2 cellular contexts compared by ENCODE assay signal in genomic region chr1:22824975-22825374, GRCh38.
TF ChIP-seq lines count a peak whose summit lies in the region.

No MANE protein-coding gene starts in this region.

TF ChIP-seq in SK-N-SH, 30 proteins besides CTCF, POLR2A, EP300 and RAD21 (continued from another document):
- TF ChIP-seq ZBTB33 (IDR thresholded peaks at IDR 0.05; ENCODE audit: borderline replicate concordance, low read depth) (no peak), USF2 (IDR thresholded peaks at IDR 0.05; ENCODE audit: borderline replicate concordance, low read depth, low read length) (no peak)

TF ChIP-seq in SK-N-SH treated with all-trans-retinoic acid at 6 μM for 48 hours, 23 proteins besides CTCF, POLR2A, EP300 and RAD21 (continued from another document):
- TF ChIP-seq CSRNP3 (CRISPR knock-in tag; IDR thresholded peaks at IDR 0.05): no peak
- TF ChIP-seq TOX (CRISPR knock-in tag; IDR thresholded peaks at IDR 0.05; ENCODE audit: borderline replicate concordance): no peak
- TF ChIP-seq CSDC2 (CRISPR knock-in tag; IDR thresholded peaks at IDR 0.05): no peak
- no peak for TF ChIP-seq PATZ1 (CRISPR knock-in tag; IDR thresholded peaks at IDR 0.05; ENCODE audit: borderline replicate concordance)
- TF ChIP-seq SNAI2 (CRISPR knock-in tag; IDR thresholded peaks at IDR 0.05): no peak
- TF ChIP-seq POU6F1 (CRISPR knock-in tag; IDR thresholded peaks at IDR 0.05; ENCODE audit: borderline replicate concordance, low read depth): no peak
- no peak for TF ChIP-seq RARB (CRISPR knock-in tag; IDR thresholded peaks at IDR 0.05)
- no peak for TF ChIP-seq PPARA (CRISPR knock-in tag; IDR thresholded peaks at IDR 0.05; ENCODE audit: borderline replicate concordance)
- no peak for TF ChIP-seq ZFP3 (CRISPR knock-in tag; IDR thresholded peaks at IDR 0.05)
- TF ChIP-seq ZNF8 (CRISPR knock-in tag; IDR thresholded peaks at IDR 0.05): no peak
TF ChIP-seq in SK-N-SH treated with all-trans-retinoic acid at 6 μM for 48 hours: peak in this region for 0.
